ENCODE assay signal across 8 cellular contexts in genomic region chr12:116434155-116435065, GRCh38.
DNase-seq lines count a peak whose midpoint lies in the region; ATAC-seq and TF ChIP-seq lines count a peak whose summit lies in the region.

No MANE protein-coding gene starts in this region.

- H3K27me3 Mint-ChIP-seq in activated T-cell treated with anti-CD3 and anti-CD28 coated beads, Interleukin-2, amount 50 U/mL, for 72 hours (ENCODE audit: low read depth) = no peaks in the 10 kb centered on the region

- no peak overlapping the region for H3K27ac Mint-ChIP-seq in activated T-cell treated with anti-CD3 and anti-CD28 coated beads, Interleukin-2, amount 50 U/mL, for 72 hours

- intact Hi-C loops in left cardiac atrium (cut with DNase I) = no loop called here

- peak; percentile 91 for DNase-seq in HCEC 1CT
- DNase-seq in UCSD-AML1 (lab: John Stamatoyannopoulos, UW; ENCODE audit: unreplicated experiment) = peak; percentile 56
- peak; percentile 88 for DNase-seq in left cardiac atrium
- DNase-seq in retinal pigment epithelial cell (ENCODE audit: low read depth) = peak; percentile 74
- no peak for DNase-seq in activated T-cell treated with anti-CD3 and anti-CD28 coated beads, Interleukin-2, amount 50 U/mL, for 72 hours
- no peak for DNase-seq in HUDEP-2 (lab: John Stamatoyannopoulos, UW; ENCODE audit: unreplicated experiment in 76 of 76)
- DNase-seq in NCI-H2029 treated with DMSO at 0.1 percent for 48 hours (lab: John Stamatoyannopoulos, UW) = no peak

- peak; percentile 92 for ATAC-seq in left cardiac atrium
- no peak for ATAC-seq in GM19351 (IDR thresholded peaks at IDR 0.05; ENCODE audit: unreplicated experiment)
- ATAC-seq in activated T-cell treated with anti-CD3 and anti-CD28 coated beads, Interleukin-2, amount 50 U/mL, for 72 hours (replicated peaks in 1 of 2) = no peak

- TF ChIP-seq CTCF in retinal pigment epithelial cell (conservative IDR thresholded peaks at IDR 0.05; ENCODE audit: low read depth, low read length) = no peak

- H3K9me3 Mint-ChIP-seq in activated T-cell treated with anti-CD3 and anti-CD28 coated beads, Interleukin-2, amount 50 U/mL, for 72 hours = no peaks in the 10 kb centered on the region

- H3K36me3 Mint-ChIP-seq in activated T-cell treated with anti-CD3 and anti-CD28 coated beads, Interleukin-2, amount 50 U/mL, for 72 hours (ENCODE audit: insufficient read depth in 2 of 2) = no peaks in the 10 kb centered on the region

- H3K4me3 Mint-ChIP-seq in activated T-cell treated with anti-CD3 and anti-CD28 coated beads, Interleukin-2, amount 50 U/mL, for 72 hours = no peak overlapping the region

- no peaks in the 10 kb centered on the region for H3K4me1 Mint-ChIP-seq in activated T-cell treated with anti-CD3 and anti-CD28 coated beads, Interleukin-2, amount 50 U/mL, for 72 hours (ENCODE audit: low read depth)

- H3K4me3 ChIP-seq in retinal pigment epithelial cell (ENCODE audit: low read length) = peak overlapping the region; percentile 29

Comparison
In these comparisons a context has a peak if more than half of its experiments do, and no peak if none do; other contexts are left out.
1. DNase-seq: peak in HCEC 1CT (single experiment), UCSD-AML1 (single experiment), left cardiac atrium (single experiment) and retinal pigment epithelial cell (single experiment); none in activated T-cell treated with anti-CD3 and anti-CD28 coated beads, Interleukin-2, amount 50 U/mL, for 72 hours (0 of 2), HUDEP-2 (0 of 76) and NCI-H2029 treated with DMSO at 0.1 percent for 48 hours (single experiment).
2. ATAC-seq: peak in left cardiac atrium (2 of 2); none in GM19351 (single experiment) and activated T-cell treated with anti-CD3 and anti-CD28 coated beads, Interleukin-2, amount 50 U/mL, for 72 hours (0 of 2).